In genomic region chr13:33723772-33724435, GRCh38 we compare ENCODE assay signal across 8 cellular contexts.
A peak's percentile ranks its signal among the peaks of the same experiment; 100 is the strongest.
DNase-seq lines count a peak whose midpoint lies in the region; ATAC-seq and TF ChIP-seq lines count a peak whose summit lies in the region.

No MANE protein-coding gene starts in this region.

- POLR2A ChIA-PET in IMR-90 (lab: Charles Lee; ENCODE audit: unreplicated experiment), result interaction anchor here (1.7 kb wide), 1 partner anchor 181 kb away, joined by 5 read pairs; no protein-coding TSS in a partner anchor

- TF ChIP-seq CTCF in IMR-90 (conservative IDR thresholded peaks at IDR 0.05; ENCODE audit: low read depth, low read length) (peak; percentile 84), OCI-LY3 (IDR thresholded peaks at IDR 0.05; ENCODE audit: low read depth, low read length) (peak; percentile 89), epithelial cell of proximal tubule (conservative IDR thresholded peaks at IDR 0.05; ENCODE audit: low read depth, low read length) (peak; percentile 85)

- no peak overlapping the region for H3K23ac ChIP-seq in IMR-90 (ENCODE audit: low read depth, low read length)

- no peak overlapping the region for H2BK5ac ChIP-seq in IMR-90 (ENCODE audit: low read depth, low read length, poor library complexity, severe bottlenecking)

- H3K4me1 Mint-ChIP-seq in stimulated activated memory B cell treated with anti-CD40 and anti-IgM and Interleukin-4, amounts not matched to agents 10 μg/mL and 1 μg/mL and 100 μg/mL, for 72 hours, result peaks cover 21% of the 10 kb centered on the region

- H2AK9ac ChIP-seq in IMR-90 (replicated peaks; ENCODE audit: low read depth, low read length, poor library complexity), result no peak overlapping the region

- no peak overlapping the region for H3K27ac Mint-ChIP-seq in stimulated activated memory B cell treated with anti-CD40 and anti-IgM and Interleukin-4, amounts not matched to agents 10 μg/mL and 1 μg/mL and 100 μg/mL, for 72 hours

- no peaks in the 10 kb centered on the region for H4K20me1 ChIP-seq in IMR-90 (ENCODE audit: insufficient read depth, low read length)
- H4K20me1 ChIP-seq in OCI-LY3 (ENCODE audit: insufficient read depth, low read length), result no peaks in the 10 kb centered on the region

- no peaks in the 10 kb centered on the region for H3K79me1 ChIP-seq in IMR-90 (ENCODE audit: low read depth in 1 of 2, low read length in 2 of 2)

- H3K14ac ChIP-seq in IMR-90 (replicated peaks; ENCODE audit: low read depth, low read length), result no peak overlapping the region

- H3K27me3 ChIP-seq in IMR-90 (ENCODE audit: control insufficient read depth, insufficient read depth, low read length) (no peaks in the 10 kb centered on the region), OCI-LY3 (ENCODE audit: low read depth, low read length) (peaks cover 14% of the 10 kb centered on the region)

- CTCF ChIA-PET in IMR-90 (lab: Yijun Ruan, JAX), result interaction anchor here (0.6 to 1.9 kb wide), 10 partner anchors 28 to 376 kb away, joined by 3 to 7 read pairs (median 3); no protein-coding TSS in a partner anchor

- dilution Hi-C loops in IMR-90 (cut with HindIII; ENCODE audit: low sequenced_read_pairs, unreplicated experiment), result no loop called here

- H4K5ac ChIP-seq in IMR-90 (ENCODE audit: low read depth, low read length), result no peak overlapping the region

- no peak overlapping the region for H3K18ac ChIP-seq in IMR-90 (ENCODE audit: low read depth, low read length)

- H2AK5ac ChIP-seq in IMR-90 (ENCODE audit: low read depth, low read length), result no peak overlapping the region

- H2BK120ac ChIP-seq in IMR-90 (ENCODE audit: low read depth, low read length), result no peak overlapping the region

- H3K9me3 Mint-ChIP-seq in stimulated activated memory B cell treated with anti-CD40 and anti-IgM and Interleukin-4, amounts not matched to agents 10 μg/mL and 1 μg/mL and 100 μg/mL, for 72 hours, result no peaks in the 10 kb centered on the region

- no peak for TF ChIP-seq POLR2A in IMR-90 (IDR thresholded peaks at IDR 0.05; ENCODE audit: low read depth, low read length)

- H3K36me3 ChIP-seq in IMR-90 (ENCODE audit: control insufficient read depth, insufficient read depth, low read length), result no peaks in the 10 kb centered on the region
- no peaks in the 10 kb centered on the region for H3K36me3 ChIP-seq in OCI-LY3 (replicated peaks; ENCODE audit: low read depth, low read length)

- H3K4me3 ChIP-seq in IMR-90 (ENCODE audit: insufficient read depth, low read depth, low read length) (no peak overlapping the region), OCI-LY3 (ENCODE audit: low read length) (no peak overlapping the region), epithelial cell of proximal tubule (ENCODE audit: low read depth, low read length) (no peak overlapping the region)

- H3K27me3 Mint-ChIP-seq in stimulated activated memory B cell treated with anti-CD40 and anti-IgM and Interleukin-4, amounts not matched to agents 10 μg/mL and 1 μg/mL and 100 μg/mL, for 72 hours, result peaks cover 18% of the 10 kb centered on the region

- BruUV-seq in IMR-90 (replicated peaks; lab: Mats Ljungman, UMichigan), result no TSS peak

- H3K9me1 ChIP-seq in IMR-90 (ENCODE audit: insufficient read depth, low read length), result no peaks in the 10 kb centered on the region

- H3K4me2 ChIP-seq in IMR-90 (ENCODE audit: low read depth, low read length) (no peak overlapping the region), OCI-LY3 (ENCODE audit: low read length) (no peak overlapping the region)

- DNase-seq in DMS53 treated with DMSO at 0.1 percent for 48 hours (lab: John Stamatoyannopoulos, UW; ENCODE audit: unreplicated experiment) (peak; percentile 78), IMR-90 (peak; percentile 85), activated T-cell treated with anti-CD3 and anti-CD28 coated beads for 1 hour (ENCODE audit: low read depth) (peak; percentile 27), epithelial cell of proximal tubule (ENCODE audit: low read depth) (peak; percentile 39), myocyte (ENCODE audit: low read depth) (peak; percentile 88)

- H4K91ac ChIP-seq in IMR-90 (ENCODE audit: insufficient read depth, low read depth, low read length), result no peak overlapping the region

- no peaks in the 10 kb centered on the region for H3K36me3 Mint-ChIP-seq in stimulated activated memory B cell treated with anti-CD40 and anti-IgM and Interleukin-4, amounts not matched to agents 10 μg/mL and 1 μg/mL and 100 μg/mL, for 72 hours

- peak; percentile 88 for TF ChIP-seq RAD21 in IMR-90 (IDR thresholded peaks at IDR 0.05; ENCODE audit: low read length)

- no peak overlapping the region for H2BK20ac ChIP-seq in IMR-90 (ENCODE audit: low read depth, low read length)

- WGBS in IMR-90 (ENCODE audit: extremely low coverage in 2 of 2, insufficient read length in 1 of 2), 2 experiments, result no CpG with 5 or more reads among the region's 4 CpGs

- H4K8ac ChIP-seq in IMR-90 (ENCODE audit: low read depth in 2 of 2, low read length in 2 of 2), result no peak overlapping the region; a peak in 1 of 4 replicates

- H3K4me3 Mint-ChIP-seq in stimulated activated memory B cell treated with anti-CD40 and anti-IgM and Interleukin-4, amounts not matched to agents 10 μg/mL and 1 μg/mL and 100 μg/mL, for 72 hours, result no peak overlapping the region

- no peaks in the 10 kb centered on the region for H3K79me2 ChIP-seq in OCI-LY3 (ENCODE audit: low read length)

- H3K9ac ChIP-seq in IMR-90 (ENCODE audit: low read depth, low read length) (no peak overlapping the region), OCI-LY3 (ENCODE audit: low read length) (no peak overlapping the region)

- H3K9me3 ChIP-seq in IMR-90 (ENCODE audit: control insufficient read depth, insufficient read depth, low read length), result no peaks in the 10 kb centered on the region
- H3K9me3 ChIP-seq in OCI-LY3 (ENCODE audit: insufficient read depth, low read length), result no peaks in the 10 kb centered on the region

- no peak overlapping the region for H2BK15ac ChIP-seq in IMR-90 (ENCODE audit: low read depth, low read length)

- in situ Hi-C loops in IMR-90 (cut with MboI; ENCODE audit: low sequenced_read_pairs), result loop anchor here (5.0 to 25.0 kb wide), 3 partner anchors 182 to 1137 kb away; partner anchors contain the start of genes PDS5B and STARD13

- intact Hi-C loops in IMR-90 (cut with micrococcal nuclease), result loop anchor here (1.0 to 10.0 kb wide), 9 partner anchors 82 to 1135 kb away; partner anchors contain the start of gene STARD13

- no peak overlapping the region for H3K4ac ChIP-seq in IMR-90 (ENCODE audit: low read depth, low read length)

- H2AFZ ChIP-seq in IMR-90 (replicated peaks; ENCODE audit: low read length, poor library complexity) (peak overlapping the region; percentile 77), OCI-LY3 (ENCODE audit: low read depth, low read length) (no peak overlapping the region)

- H3K56ac ChIP-seq in IMR-90 (ENCODE audit: extremely low read depth, insufficient read depth, low read length), result no peak overlapping the region

- peaks cover 6% of the 10 kb centered on the region; the same call in 1 of the 2 replicates for H3K4me1 ChIP-seq in IMR-90 (ENCODE audit: control insufficient read depth, insufficient read depth, low read length)
- H3K4me1 ChIP-seq in OCI-LY3 (ENCODE audit: low read length), result peaks cover 39% of the 10 kb centered on the region

- no peak overlapping the region for H3K27ac ChIP-seq in IMR-90 (ENCODE audit: insufficient read depth, low read length)
- no peak overlapping the region for H3K27ac ChIP-seq in OCI-LY3 (ENCODE audit: low read length)

- ATAC-seq in GM21529 (IDR thresholded peaks at IDR 0.05; ENCODE audit: unreplicated experiment) (peak; percentile 63), IMR-90 (ENCODE audit: low read depth) (peak; percentile 94)
- peak; percentile 83 for ATAC-seq in stimulated activated memory B cell treated with anti-CD40 and anti-IgM and Interleukin-4, amounts not matched to agents 10 μg/mL and 1 μg/mL and 100 μg/mL, for 72 hours

TF ChIP-seq in IMR-90, 13 proteins besides CTCF, POLR2A, EP300 and RAD21:
- TF ChIP-seq CHD1 (IDR thresholded peaks at IDR 0.05; ENCODE audit: low read depth, low read length) (no peak), SMC3 (IDR thresholded peaks at IDR 0.05; ENCODE audit: low read depth, low read length) (peak; percentile 79), RCOR1 (IDR thresholded peaks at IDR 0.05; ENCODE audit: insufficient replicate concordance, low read length) (no peak), MXI1 (IDR thresholded peaks at IDR 0.05; ENCODE audit: borderline replicate concordance, low read depth, low read length) (peak; percentile 58; the same call in 1 of the 2 replicates), NFE2L2 (IDR thresholded peaks at IDR 0.05; ENCODE audit: low read depth, low read length) (no peak), RFX5 (IDR thresholded peaks at IDR 0.05; ENCODE audit: low read depth, low read length) (no peak), BHLHE40 (IDR thresholded peaks at IDR 0.05; ENCODE audit: low read depth, low read length) (no peak)

Comparison
In these comparisons a context has a peak if more than half of its experiments do, and no peak if none do; other contexts are left out.
1. DNase-seq: peak in every context shown above with its lines; median percentile 88 in myocyte; 85 in IMR-90; 78 in DMS53 treated with DMSO at 0.1 percent for 48 hours; 39 in epithelial cell of proximal tubule; 27 in activated T-cell treated with anti-CD3 and anti-CD28 coated beads for 1 hour.